ENCODE assay signal across 13 cellular contexts in the genomic region with DNA sequence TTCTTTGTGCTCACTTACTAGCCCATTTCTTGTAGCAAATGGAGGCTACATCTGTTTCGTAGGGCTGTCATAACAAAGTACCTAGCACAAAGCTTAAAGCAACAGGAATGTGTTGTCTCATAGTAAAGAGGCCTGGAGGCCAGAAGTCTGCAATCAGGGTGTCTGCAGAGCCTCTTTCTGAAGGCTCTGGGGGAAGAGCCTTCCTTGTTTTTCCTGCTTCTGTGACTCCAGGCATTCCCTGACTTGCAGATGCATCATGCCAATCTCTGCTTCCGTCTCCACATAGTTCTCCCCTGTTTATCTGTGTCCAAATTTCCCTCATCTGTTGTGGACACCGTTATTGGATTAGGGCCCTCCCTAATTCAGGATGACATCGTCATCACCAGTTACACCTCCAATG.
DNase-seq lines count a peak whose midpoint lies in the region; ATAC-seq lines count a peak whose summit lies in the region.
"Had no signal": no experiment of that assay in that cellular context is flagged by ENCODE, and none has a peak within 500 bp of the region (broad histone marks: within the 10 kb centered on the region; RNA-seq: fewer than 3 reads in every experiment).

No MANE protein-coding gene starts in this region.

- H2BK120ac ChIP-seq in mesendoderm (ENCODE audit: low read depth, low read length): no peak overlapping the region

- no peaks in the 10 kb centered on the region for H3K9me3 ChIP-seq in aorta (ENCODE audit: control insufficient read depth, low read length)
- H3K9me3 ChIP-seq: A549, BE2C had no signal

- H3K4me3 ChIP-seq in mesendoderm (ENCODE audit: low read length) (no peak overlapping the region), rectal smooth muscle tissue (ENCODE audit: low read length) (no peak overlapping the region), aorta (ENCODE audit: low read length in 2 of 2) (no peak overlapping the region)
- H3K4me3 ChIP-seq: A549, GM23338 had no signal

- intact Hi-C loops in aorta (cut with DNase I) (no loop called here), left cardiac atrium (cut with DNase I) (no loop called here)

- H4K8ac ChIP-seq in mesendoderm (ENCODE audit: low read depth, low read length): no peak overlapping the region

- H2BK5ac ChIP-seq in mesendoderm (ENCODE audit: low read length): no peak overlapping the region

- H3K79me2 ChIP-seq in mesendoderm (ENCODE audit: control insufficient read depth, insufficient read depth, low read length): no peaks in the 10 kb centered on the region

- H3K4me1 ChIP-seq in mesendoderm (ENCODE audit: control insufficient read depth, low read depth, low read length) (no peaks in the 10 kb centered on the region), rectal smooth muscle tissue (ENCODE audit: control insufficient read depth, insufficient read depth, low read length) (no peaks in the 10 kb centered on the region), aorta (ENCODE audit: control insufficient read depth in 1 of 2, insufficient read depth in 2 of 2, low read length in 2 of 2) (no peaks in the 10 kb centered on the region)
- H3K4me1 ChIP-seq: A549, BE2C had no signal

- H3K4me2 ChIP-seq in mesendoderm (ENCODE audit: low read length): no peak overlapping the region
- H3K4me2 ChIP-seq: A549, GM23338 had no signal

- H3K9ac ChIP-seq in mesendoderm (ENCODE audit: low read length): no peak overlapping the region
- no peak overlapping the region for H3K9ac ChIP-seq in rectal smooth muscle tissue (ENCODE audit: low read length)

- H3K27me3 ChIP-seq in mesendoderm (ENCODE audit: insufficient read depth, low read length, poor library complexity): no peaks in the 10 kb centered on the region
- no peaks in the 10 kb centered on the region for H3K27me3 ChIP-seq in rectal smooth muscle tissue (ENCODE audit: control insufficient read depth, insufficient read depth, low read length)
- no peaks in the 10 kb centered on the region for H3K27me3 ChIP-seq in aorta (ENCODE audit: control insufficient read depth in 1 of 2, insufficient read depth in 2 of 2, low read length in 1 of 2)
- H3K27me3 ChIP-seq: BE2C had no signal

- H3K56ac ChIP-seq in mesendoderm (ENCODE audit: low read length): no peak overlapping the region

- no peak overlapping the region for H3K18ac ChIP-seq in mesendoderm (ENCODE audit: low read length)

- H3K79me1 ChIP-seq in mesendoderm (ENCODE audit: low read length): no peaks in the 10 kb centered on the region

- H2BK15ac ChIP-seq in mesendoderm (replicated peaks; ENCODE audit: low read depth): no peak overlapping the region

- no peak overlapping the region for H2AK5ac ChIP-seq in mesendoderm (ENCODE audit: low read length)

- WGBS in mesendoderm (ENCODE audit: extremely low coverage, insufficient coverage, low lambda C conversion rate): no CpG with 5 or more reads among the region's 4 CpGs
- 73 to 86% methylated on average over 4 of the region's 4 CpGs for WGBS in aorta, 2 donors

- no peaks in the 10 kb centered on the region for H3K36me3 ChIP-seq in mesendoderm (ENCODE audit: control insufficient read depth, insufficient read depth, low read length)
- H3K36me3 ChIP-seq in rectal smooth muscle tissue (ENCODE audit: control insufficient read depth, insufficient read depth, low read length): no peaks in the 10 kb centered on the region
- H3K36me3 ChIP-seq in aorta (ENCODE audit: control insufficient read depth in 1 of 2, insufficient read depth in 2 of 2, low read length in 1 of 2): no peaks in the 10 kb centered on the region
- H3K36me3 ChIP-seq: BE2C had no signal

- H3K23ac ChIP-seq in mesendoderm (ENCODE audit: low read length): no peak overlapping the region

- H4K5ac ChIP-seq in mesendoderm (ENCODE audit: low read length): no peak overlapping the region

- DNase-seq in amniotic epithelial cell (ENCODE audit: low read depth) (peak; percentile 59), islet precursor cell (peak; percentile 88), mesendoderm (peak; percentile 30), aorta (no peak), left cardiac atrium (no peak)
- no peak for DNase-seq in effector CD4-positive, alpha-beta T cell
- DNase-seq: BE2C; CD4-positive, alpha-beta memory T cell; DMS79 had no signal

- H3K27ac ChIP-seq in mesendoderm (ENCODE audit: low read depth, low read length) (no peak overlapping the region), rectal smooth muscle tissue (ENCODE audit: low read depth, low read length) (peak overlapping the region; percentile 24), aorta (ENCODE audit: low read depth in 1 of 2, low read length in 2 of 2) (no peak overlapping the region)
- H3K27ac ChIP-seq: A549, C4-2B had no signal

- H3K4ac ChIP-seq in mesendoderm (ENCODE audit: low read depth, low read length): no peak overlapping the region

- no peak for ATAC-seq in aorta (ENCODE audit: low FRiP score)
- ATAC-seq in left cardiac atrium: no peak
- ATAC-seq: A549, GM23338 had no signal

Comparison
In these comparisons a context has a peak if more than half of its experiments do, and no peak if none do; other contexts are left out.
1. DNase-seq: peak in amniotic epithelial cell (single experiment), islet precursor cell (single experiment) and mesendoderm (single experiment); none in aorta (0 of 2), effector CD4-positive, alpha-beta T cell (single experiment) and left cardiac atrium (single experiment).